Comparison of ENCODE assay signal across 8 cellular contexts in genomic region chr10:22229756-22230330, GRCh38. TPM values are rescaled to one million over a fixed set of nuclear protein-coding genes. Genes with fewer than 3 reads are reported as not detected.
DNase-seq lines count a peak whose midpoint lies in the region; ATAC-seq and TF ChIP-seq lines count a peak whose summit lies in the region.

No MANE protein-coding gene starts in this region.

- peaks cover 7% of the 10 kb centered on the region in 2 donors for H3K27me3 Mint-ChIP-seq in CD4-positive, alpha-beta memory T cell

- POLR2A ChIA-PET in CD4-positive, alpha-beta memory T cell (lab: Charles Lee; ENCODE audit: partially characterized antibody) = interaction anchor here (0.5 to 5.9 kb wide), 26 partner anchors 15 to 759 kb away, joined by 3 to 68 read pairs (median 4); partner anchors contain the start of genes BMI1, COMMD3, DNAJC1 and SKIDA1

- H3K4me3 ChIP-seq in CD4-positive, alpha-beta memory T cell (ENCODE audit: low read length in 2 of 2) = peak overlapping the region; percentile 61
- H3K4me3 ChIP-seq in body of pancreas (peak overlapping the region in 1 of 2 donors; percentile 44), right lobe of liver (peak overlapping the region; percentile 65 to 72 (median 67)), transverse colon (peak overlapping the region; percentile 4 to 95 (median 72))

- peaks cover 15 to 35% (median 16%) of the 10 kb centered on the region in 4 donors for H3K4me1 Mint-ChIP-seq in CD4-positive, alpha-beta memory T cell

- peaks cover 0 to 11% of the 10 kb centered on the region in 2 donors for H3K36me3 Mint-ChIP-seq in CD4-positive, alpha-beta memory T cell

- in situ Hi-C loops in transverse colon (cut with MboI; ENCODE audit: low pct_ligation_motif_present in 1 of 4, low pct_unique_long_range_greater_than_20kb in 1 of 4, low sequenced_read_pairs in 3 of 4) = loop anchor here in 2 of 4 donors (10.0 kb wide), 1 partner anchor 225 kb away; the partner anchor contains the start of gene DNAJC1 (in 2 of the 2)

- intact Hi-C loops in CD4-positive, alpha-beta memory T cell (cut with micrococcal nuclease) = loop anchor here (1.0 to 5.0 kb wide), 10 partner anchors 17 to 1209 kb away; partner anchors contain the start of genes COMMD3, DNAJC1, MLLT10 and OTUD1
- intact Hi-C loops in body of pancreas (cut with DNase I) (no loop called here), right lobe of liver (cut with DNase I) (no loop called here), transverse colon (cut with DNase I; ENCODE audit: low total_unique reads) (no loop called here)

- no peaks in the 10 kb centered on the region for H3K9me3 ChIP-seq in CD4-positive, alpha-beta memory T cell (ENCODE audit: control insufficient read depth in 1 of 2, low read length in 2 of 2)
- no peaks in the 10 kb centered on the region for H3K9me3 ChIP-seq in body of pancreas
- no peaks in the 10 kb centered on the region for H3K9me3 ChIP-seq in right lobe of liver
- H3K9me3 ChIP-seq in transverse colon = no peaks in the 10 kb centered on the region

- TF ChIP-seq POLR2A in body of pancreas (IDR thresholded peaks at IDR 0.05) (no peak), right lobe of liver (IDR thresholded peaks at IDR 0.05) (no peak), transverse colon (IDR thresholded peaks at IDR 0.05) (no peak)

- H3K4me3 Mint-ChIP-seq in CD4-positive, alpha-beta memory T cell = peak overlapping the region; percentile 87 to 98 (median 95)

- TF ChIP-seq CTCF in body of pancreas (IDR thresholded peaks at IDR 0.05) (no peak), right lobe of liver (IDR thresholded peaks at IDR 0.05) (no peak), transverse colon (IDR thresholded peaks at IDR 0.05) (no peak)

- CTCF ChIA-PET in CD4-positive, alpha-beta memory T cell (lab: Charles Lee; ENCODE audit: partially characterized antibody) = interaction anchor here (0.7 to 3.0 kb wide), 6 partner anchors 24 to 759 kb away, joined by 3 to 15 read pairs (median 7); partner anchors contain the start of gene COMMD3

- H3K27me3 ChIP-seq in CD4-positive, alpha-beta memory T cell (ENCODE audit: insufficient read depth, low read length) = no peaks in the 10 kb centered on the region
- H3K27me3 ChIP-seq in body of pancreas = no peaks in the 10 kb centered on the region
- no peaks in the 10 kb centered on the region for H3K27me3 ChIP-seq in right lobe of liver
- H3K27me3 ChIP-seq in transverse colon = peaks cover 5% of the 10 kb centered on the region

- no peak for TF ChIP-seq EP300 in Ishikawa (IDR thresholded peaks at IDR 0.05; ENCODE audit: borderline replicate concordance)
- TF ChIP-seq EP300 in transverse colon (IDR thresholded peaks at IDR 0.05; ENCODE audit: low read depth) = no peak

- peaks cover 15% of the 10 kb centered on the region for H3K4me1 ChIP-seq in CD4-positive, alpha-beta memory T cell (ENCODE audit: insufficient read depth, low read length)
- peaks cover 4% of the 10 kb centered on the region for H3K4me1 ChIP-seq in body of pancreas
- peaks cover 0 to 5% (median 0%) of the 10 kb centered on the region in 4 donors for H3K4me1 ChIP-seq in right lobe of liver
- H3K4me1 ChIP-seq in transverse colon = peaks cover 0 to 16% (median 5%) of the 10 kb centered on the region in 4 donors

- TF ChIP-seq RAD21 in Ishikawa (IDR thresholded peaks at IDR 0.05; ENCODE audit: low read depth) = no peak

- H3K27ac Mint-ChIP-seq in CD4-positive, alpha-beta memory T cell = peak overlapping the region; percentile 86 to 100 (median 99)

- DNase-seq in CD4-positive, alpha-beta memory T cell = peak in 1 of 5 donors; percentile 8
- no peak for DNase-seq in body of pancreas
- DNase-seq in right lobe of liver = no peak
- no peak for DNase-seq in transverse colon
- no peak for DNase-seq in GF-D8 (lab: John Stamatoyannopoulos, UW)

- ATAC-seq in body of pancreas = no peak
- ATAC-seq in right lobe of liver = peak in 3 of 4 donors; percentile 29 to 34 (median 31)
- ATAC-seq in GM19467 (IDR thresholded peaks at IDR 0.05; ENCODE audit: unreplicated experiment) = no peak
- no peak for ATAC-seq in HG03039 (IDR thresholded peaks at IDR 0.05; ENCODE audit: unreplicated experiment)

- peak overlapping the region; percentile 61 for H3K27ac ChIP-seq in CD4-positive, alpha-beta memory T cell (ENCODE audit: low read depth, low read length)
- H3K27ac ChIP-seq in body of pancreas (peak overlapping the region in 3 of 4 donors; percentile 87 to 98 (median 94)), right lobe of liver (peak overlapping the region in 2 of 3 donors; percentile 80 to 88), transverse colon (peak overlapping the region; percentile 89 to 95 (median 91))

- H3K9me3 Mint-ChIP-seq in CD4-positive, alpha-beta memory T cell = peaks cover 0 to 12% (median under 1%) of the 10 kb centered on the region in 8 donors

- WGBS in body of pancreas, 2 donors = 1 to 3% methylated on average over 10 of the region's 10 CpGs
- WGBS in right lobe of liver (ENCODE audit: insufficient coverage, low coverage, low lambda C conversion rate, missing lambda C conversion rate) = under 1% methylated on average over 10 of the region's 10 CpGs
- 1% methylated on average over 10 of the region's 10 CpGs for WGBS in transverse colon (ENCODE audit: low coverage in 1 of 2), 2 donors

- H3K36me3 ChIP-seq in CD4-positive, alpha-beta memory T cell (ENCODE audit: insufficient read depth, low read length) = no peaks in the 10 kb centered on the region
- H3K36me3 ChIP-seq in body of pancreas (replicated peaks in 1 of 2; ENCODE audit: insufficient read depth in 1 of 2, low read depth in 2 of 2) (no peaks in the 10 kb centered on the region), right lobe of liver (no peaks in the 10 kb centered on the region), transverse colon (no peaks in the 10 kb centered on the region)

TF ChIP-seq in Ishikawa, 13 proteins besides CTCF, POLR2A, EP300 and RAD21:
- TF ChIP-seq TAF1 (IDR thresholded peaks at IDR 0.05; ENCODE audit: low read depth) (no peak), CEBPB (IDR thresholded peaks at IDR 0.05) (0 out of 2 replicates have a peak, but pooled peaks have one; percentile 8)

RNA-seq across cellular contexts. Expression of gene EBLN1, which starts 12.0 kb away (rescaled TPM):
- not detected for total RNA-seq in CD4-positive, alpha-beta memory T cell
- not detected for polyA plus RNA-seq in CD4-positive, alpha-beta memory T cell
- total RNA-seq in body of pancreas = not detected
- not detected for total RNA-seq in right lobe of liver
- total RNA-seq in transverse colon = not detected

Comparison
In these comparisons a context has a peak if more than half of its experiments do, and no peak if none do; other contexts are left out.
1. ATAC-seq: peak in right lobe of liver (3 of 4); none in body of pancreas (single experiment), GM19467 (single experiment) and HG03039 (single experiment).
2. Peak in every context shown above with its lines, with median percentiles within 50 percentile points of each other: H3K27ac ChIP-seq.